In the genomic region with DNA sequence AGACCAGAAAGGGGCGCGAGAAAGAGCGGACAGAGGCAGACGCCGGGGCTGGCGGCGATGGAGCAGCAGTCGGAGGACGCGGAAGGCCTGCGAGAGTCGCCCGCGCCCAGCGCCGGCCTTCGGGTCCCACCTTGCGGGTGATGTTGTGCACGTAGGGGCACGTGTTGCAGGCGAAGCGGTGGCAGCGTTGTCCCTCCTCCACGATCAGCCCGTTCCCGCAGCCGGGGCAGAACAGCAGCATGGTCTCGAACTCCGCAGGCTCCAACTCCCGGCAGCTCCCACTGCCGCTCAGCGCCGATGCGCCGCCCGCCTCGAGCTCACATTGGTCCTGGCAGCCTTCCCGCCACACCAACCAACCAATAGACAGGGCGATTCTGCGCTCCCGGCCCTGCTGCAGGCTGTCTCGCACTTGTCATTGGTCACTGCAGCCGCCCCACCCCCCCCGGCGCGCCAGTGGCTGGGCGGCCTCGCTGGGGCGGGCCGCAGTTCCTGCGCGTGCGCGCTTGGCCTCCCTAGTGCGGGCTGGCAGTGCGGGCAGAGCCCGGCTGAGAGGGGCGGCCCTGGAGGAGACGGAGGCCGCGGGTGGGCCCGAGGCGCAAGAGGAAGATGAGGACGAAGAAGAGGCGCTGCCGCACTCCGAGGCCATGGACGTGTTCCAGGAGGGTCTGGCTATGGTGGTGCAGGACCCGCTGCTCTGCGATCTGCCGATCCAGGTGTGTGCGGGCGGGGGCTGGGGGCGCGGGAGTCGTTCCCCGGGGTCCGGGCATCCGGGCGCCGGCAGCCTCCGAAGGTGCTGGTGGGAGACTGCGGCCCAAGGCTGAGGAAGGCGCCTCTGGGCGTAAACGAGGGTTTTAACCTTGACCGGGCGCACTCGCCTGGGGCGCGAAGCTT, we compare ENCODE assay signal across 8 cellular contexts. TPM values are rescaled to one million over a fixed set of nuclear protein-coding genes. Genes with fewer than 3 reads are reported as not detected.
DNase-seq lines count a peak whose midpoint lies in the region; ATAC-seq and TF ChIP-seq lines count a peak whose summit lies in the region.

TSS of gene POLR3K (minus strand) at position 263 of the 891 bp plus-strand sequence. CDS start at position 241, 22 bp downstream.
TSS of gene SNRNP25 (plus strand) at position 483 of the 891 bp plus-strand sequence. CDS start at position 672, 189 bp downstream.

- peak; percentile 93 for ATAC-seq in GM19043 (IDR thresholded peaks at IDR 0.05; ENCODE audit: low read depth, unreplicated experiment)
- ATAC-seq in HG03354 (IDR thresholded peaks at IDR 0.05; ENCODE audit: poor library complexity, severe bottlenecking, unreplicated experiment) = peak; percentile 95
- ATAC-seq in activated CD4-positive, CD25-positive, alpha-beta regulatory T cell treated with anti-CD3 and anti-CD28 coated beads, Interleukin-2, amount 50 U/mL, for 24 hours = peak; percentile 97 to 98

- peak; percentile 100 for DNase-seq in AG20443 (ENCODE audit: low spot score)
- peak; percentile 97 for DNase-seq in NCI-H446 treated with DMSO at 0.1 percent for 48 hours (lab: John Stamatoyannopoulos, UW)
- peak; percentile 98 for DNase-seq in cerebellar cortex (ENCODE audit: low spot score)
- DNase-seq in kidney epithelial cell (ENCODE audit: low read depth) = peak; percentile 90
- peak; percentile 99 for DNase-seq in stimulated activated CD4-positive, alpha-beta T cell treated with anti-CD3 and anti-CD28 coated beads, Interleukin-15, amount 100 ng/mL, for 24 hours

- H3K4me3 ChIP-seq in kidney epithelial cell (ENCODE audit: low read depth, low read length) = peak within 1 kb of the TSS; percentile 71

- H3K36me3 ChIP-seq in kidney epithelial cell (ENCODE audit: control insufficient read depth, insufficient read depth, low read length) = peaks cover under 1% of the 10 kb centered on the region

- H3K27me3 ChIP-seq in kidney epithelial cell (ENCODE audit: control insufficient read depth, insufficient read depth, low read length) = no peaks in the 10 kb centered on the region

- no peak for TF ChIP-seq CTCF in kidney epithelial cell (IDR thresholded peaks at IDR 0.05; ENCODE audit: insufficient read depth, low read length, poor library complexity, severe bottlenecking)

RNA-seq across cellular contexts. Expression of gene POLR3K, which starts in this region (rescaled TPM):
- 5.5 and 7.8 TPM in 2 replicates for total RNA-seq in kidney epithelial cell

RNA-seq across cellular contexts. Expression of gene SNRNP25, which starts in this region (rescaled TPM):
- total RNA-seq in kidney epithelial cell = 12.7 and 25.4 TPM in 2 replicates

Comparison
In these comparisons a context has a peak if more than half of its experiments do, and no peak if none do; other contexts are left out.
1. Peak in every context shown above with its lines: DNase-seq, ATAC-seq and H3K4me3 ChIP-seq.